2 cellular contexts compared by ENCODE assay signal in the genomic region with DNA sequence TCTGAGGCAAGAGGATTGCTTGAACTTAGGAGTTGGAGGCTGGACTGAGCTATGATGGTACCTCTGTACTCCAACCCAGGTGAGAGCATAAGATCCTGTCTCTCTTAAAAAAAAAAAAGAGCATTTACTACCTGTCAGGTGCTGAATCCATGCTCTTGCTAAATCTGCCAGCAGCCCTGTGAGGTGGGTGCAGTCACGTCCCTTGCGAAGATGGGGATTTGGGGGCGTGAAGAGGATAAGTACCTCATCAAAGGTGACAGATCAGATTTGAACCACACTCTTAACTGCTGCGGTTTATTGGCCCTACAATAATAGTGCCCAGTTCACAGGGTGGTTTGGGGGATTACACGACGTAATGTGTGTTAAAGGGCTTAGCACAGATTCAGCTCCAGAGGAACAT.
TF ChIP-seq lines count a peak whose summit lies in the region.

No MANE protein-coding gene starts in this region.

TF ChIP-seq in WTC11, 78 proteins besides CTCF, POLR2A, EP300 and RAD21:
- TF ChIP-seq, protein P1, sequence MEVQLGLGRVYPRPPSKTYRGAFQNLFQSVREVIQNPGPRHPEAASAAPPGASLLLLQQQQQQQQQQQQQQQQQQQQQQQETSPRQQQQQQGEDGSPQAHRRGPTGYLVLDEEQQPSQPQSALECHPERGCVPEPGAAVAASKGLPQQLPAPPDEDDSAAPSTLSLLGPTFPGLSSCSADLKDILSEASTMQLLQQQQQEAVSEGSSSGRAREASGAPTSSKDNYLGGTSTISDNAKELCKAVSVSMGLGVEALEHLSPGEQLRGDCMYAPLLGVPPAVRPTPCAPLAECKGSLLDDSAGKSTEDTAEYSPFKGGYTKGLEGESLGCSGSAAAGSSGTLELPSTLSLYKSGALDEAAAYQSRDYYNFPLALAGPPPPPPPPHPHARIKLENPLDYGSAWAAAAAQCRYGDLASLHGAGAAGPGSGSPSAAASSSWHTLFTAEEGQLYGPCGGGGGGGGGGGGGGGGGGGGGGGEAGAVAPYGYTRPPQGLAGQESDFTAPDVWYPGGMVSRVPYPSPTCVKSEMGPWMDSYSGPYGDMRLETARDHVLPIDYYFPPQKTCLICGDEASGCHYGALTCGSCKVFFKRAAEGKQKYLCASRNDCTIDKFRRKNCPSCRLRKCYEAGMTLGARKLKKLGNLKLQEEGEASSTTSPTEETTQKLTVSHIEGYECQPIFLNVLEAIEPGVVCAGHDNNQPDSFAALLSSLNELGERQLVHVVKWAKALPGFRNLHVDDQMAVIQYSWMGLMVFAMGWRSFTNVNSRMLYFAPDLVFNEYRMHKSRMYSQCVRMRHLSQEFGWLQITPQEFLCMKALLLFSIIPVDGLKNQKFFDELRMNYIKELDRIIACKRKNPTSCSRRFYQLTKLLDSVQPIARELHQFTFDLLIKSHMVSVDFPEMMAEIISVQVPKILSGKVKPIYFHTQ (CRISPR knock-in tag; IDR thresholded peaks at IDR 0.05): no peak
- TF ChIP-seq SP1 (CRISPR knock-in tag; conservative IDR thresholded peaks at IDR 0.05) (no peak), ZNF317 (CRISPR knock-in tag; IDR thresholded peaks at IDR 0.05; ENCODE audit: borderline replicate concordance, low read depth) (no peak), TEAD1 (CRISPR knock-in tag; IDR thresholded peaks at IDR 0.05) (no peak), NR1H2 (CRISPR knock-in tag; IDR thresholded peaks at IDR 0.05) (no peak)

TF ChIP-seq in H1, 55 proteins besides CTCF, POLR2A, EP300 and RAD21:
- TF ChIP-seq NANOG (IDR thresholded peaks at IDR 0.05; ENCODE audit: insufficient read depth, low read depth, low read length, poor library complexity, severe bottlenecking): no peak
- no peak for TF ChIP-seq GTF2F1 (IDR thresholded peaks at IDR 0.05; ENCODE audit: borderline replicate concordance, low read depth, low read length)
- TF ChIP-seq CTBP2 (IDR thresholded peaks at IDR 0.05; ENCODE audit: borderline replicate concordance, insufficient read depth, insufficient read length, low read length): no peak
- TF ChIP-seq SP2 (IDR thresholded peaks at IDR 0.05; ENCODE audit: low read length): no peak
- no peak for TF ChIP-seq CREB1 (IDR thresholded peaks at IDR 0.05)
- TF ChIP-seq, protein P2, sequence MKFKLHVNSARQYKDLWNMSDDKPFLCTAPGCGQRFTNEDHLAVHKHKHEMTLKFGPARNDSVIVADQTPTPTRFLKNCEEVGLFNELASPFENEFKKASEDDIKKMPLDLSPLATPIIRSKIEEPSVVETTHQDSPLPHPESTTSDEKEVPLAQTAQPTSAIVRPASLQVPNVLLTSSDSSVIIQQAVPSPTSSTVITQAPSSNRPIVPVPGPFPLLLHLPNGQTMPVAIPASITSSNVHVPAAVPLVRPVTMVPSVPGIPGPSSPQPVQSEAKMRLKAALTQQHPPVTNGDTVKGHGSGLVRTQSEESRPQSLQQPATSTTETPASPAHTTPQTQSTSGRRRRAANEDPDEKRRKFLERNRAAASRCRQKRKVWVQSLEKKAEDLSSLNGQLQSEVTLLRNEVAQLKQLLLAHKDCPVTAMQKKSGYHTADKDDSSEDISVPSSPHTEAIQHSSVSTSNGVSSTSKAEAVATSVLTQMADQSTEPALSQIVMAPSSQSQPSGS (IDR thresholded peaks at IDR 0.05; ENCODE audit: low read length): no peak
- no peak for TF ChIP-seq KDM5A (IDR thresholded peaks at IDR 0.05; ENCODE audit: low read length)
- TF ChIP-seq SP1 (IDR thresholded peaks at IDR 0.05; ENCODE audit: low read depth, low read length): no peak
- no peak for TF ChIP-seq NRF1 (IDR thresholded peaks at IDR 0.05; ENCODE audit: low read depth, low read length)
